8 cellular contexts compared by ENCODE assay signal in the genomic region with DNA sequence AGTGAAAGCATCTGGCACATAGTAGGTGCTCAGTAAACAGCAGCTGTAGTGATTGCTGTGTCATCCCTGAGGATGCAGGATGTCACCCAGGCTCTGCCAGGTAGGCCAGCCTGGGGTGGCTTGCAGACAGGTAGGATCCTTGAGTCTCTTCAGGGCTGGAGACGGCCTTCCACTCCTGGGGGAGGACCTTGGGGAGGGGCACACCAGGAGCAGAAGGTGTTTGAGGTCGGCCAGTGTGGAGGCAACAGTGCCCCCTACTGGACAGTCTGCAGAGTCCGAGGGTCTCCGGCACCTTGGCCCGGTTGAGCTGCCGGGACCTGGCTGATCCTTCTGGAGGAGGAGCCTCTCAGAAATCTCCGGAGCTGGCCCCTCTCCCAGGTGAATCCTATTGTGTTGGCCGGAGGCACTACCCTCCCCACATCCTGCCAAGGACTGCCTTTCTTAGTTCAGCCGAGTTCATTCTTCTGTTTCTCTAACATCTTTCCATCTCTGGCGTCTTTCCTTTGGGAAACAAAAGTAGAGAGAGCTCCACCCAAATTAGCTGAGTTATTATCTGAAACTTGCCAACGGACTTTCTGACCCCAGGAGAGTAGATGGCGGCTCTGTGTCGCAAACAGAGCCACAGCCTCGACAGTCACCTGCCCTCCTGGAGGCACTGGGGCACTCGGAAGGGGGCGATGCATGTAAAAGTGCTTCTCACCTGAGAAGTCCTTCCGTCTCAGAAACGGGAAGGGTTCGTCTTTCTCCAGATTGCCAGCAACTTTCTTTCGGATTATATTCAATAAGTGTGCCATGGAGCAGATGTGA. TPM values are rescaled to one million over a fixed set of nuclear protein-coding genes. Genes with fewer than 3 reads are reported as not detected.
DNase-seq lines count a peak whose midpoint lies in the region; ATAC-seq and TF ChIP-seq lines count a peak whose summit lies in the region.

No MANE protein-coding gene starts in this region.

- H3K4me1 ChIP-seq in MM.1S (ENCODE audit: low read length), result no peaks in the 10 kb centered on the region

- H3K4me2 ChIP-seq in MM.1S (ENCODE audit: low read depth, low read length), result no peak overlapping the region

- no peaks in the 10 kb centered on the region for H3K9me3 ChIP-seq in MM.1S (replicated peaks; ENCODE audit: insufficient read depth, low read length)

- peaks cover 57% of the 10 kb centered on the region for H3K27me3 Mint-ChIP-seq in activated naive CD8-positive, alpha-beta T cell treated with anti-CD3 and anti-CD28 coated beads for 36 hours

- no peaks in the 10 kb centered on the region for H3F3A ChIP-seq in MM.1S (ENCODE audit: insufficient read depth, low read length)

- no peak overlapping the region for H3K4me3 ChIP-seq in MM.1S (ENCODE audit: low read length)

- H3K4me1 Mint-ChIP-seq in activated naive CD8-positive, alpha-beta T cell treated with anti-CD3 and anti-CD28 coated beads for 36 hours, result peaks cover 4% of the 10 kb centered on the region

- peak; percentile 13 for DNase-seq in NCI-H1092 treated with DMSO at 0.1 percent for 48 hours (lab: John Stamatoyannopoulos, UW)
- DNase-seq in NCI-H1092 (lab: John Stamatoyannopoulos, UW), result no peak
- DNase-seq in MM.1S, result peak; percentile 7
- peak; percentile 40 for DNase-seq in activated naive CD8-positive, alpha-beta T cell treated with anti-CD3 and anti-CD28 coated beads for 36 hours
- DNase-seq in iPS DF 4.7 (ENCODE audit: extremely low read depth, low spot score), result peak; percentile 64
- peak; percentile 38 for DNase-seq in stimulated activated CD4-positive, alpha-beta T cell treated with anti-CD3 and anti-CD28 coated beads, Interleukin-1b, Interleukin-23, amount 100 ng/mL, for 48 hours
- DNase-seq in GDM1 (lab: John Stamatoyannopoulos, UW), result no peak

- TF ChIP-seq CTCF in MM.1S (IDR thresholded peaks at IDR 0.05; ENCODE audit: low read length), result peak; percentile 61

- no peaks in the 10 kb centered on the region for H3K27me3 ChIP-seq in MM.1S (replicated peaks; ENCODE audit: insufficient read depth, low read length)

- no peak overlapping the region for H3K9ac ChIP-seq in MM.1S (ENCODE audit: low read length)

- H3K4me3 Mint-ChIP-seq in activated naive CD8-positive, alpha-beta T cell treated with anti-CD3 and anti-CD28 coated beads for 36 hours, result no peak overlapping the region

- no peaks in the 10 kb centered on the region for H3K36me3 ChIP-seq in MM.1S (replicated peaks; ENCODE audit: insufficient read depth, low read length)

- no peak overlapping the region for H2AFZ ChIP-seq in MM.1S (ENCODE audit: low read length)

- no peaks in the 10 kb centered on the region for H3K79me2 ChIP-seq in MM.1S (ENCODE audit: low read length)

- H3K9me3 Mint-ChIP-seq in activated naive CD8-positive, alpha-beta T cell treated with anti-CD3 and anti-CD28 coated beads for 36 hours, result no peaks in the 10 kb centered on the region

- no peaks in the 10 kb centered on the region for H3K36me3 Mint-ChIP-seq in activated naive CD8-positive, alpha-beta T cell treated with anti-CD3 and anti-CD28 coated beads for 36 hours

- H3K27ac Mint-ChIP-seq in activated naive CD8-positive, alpha-beta T cell treated with anti-CD3 and anti-CD28 coated beads for 36 hours, result no peak overlapping the region

- no peaks in the 10 kb centered on the region for H3K9me2 ChIP-seq in MM.1S (replicated peaks; ENCODE audit: insufficient read depth, low read length)

- H3K27ac ChIP-seq in MM.1S (ENCODE audit: low read length), result no peak overlapping the region

- no peaks in the 10 kb centered on the region for H4K20me1 ChIP-seq in MM.1S (ENCODE audit: insufficient read depth, low read length)

- ATAC-seq in HG03175 (IDR thresholded peaks at IDR 0.05; ENCODE audit: unreplicated experiment), result no peak

RNA-seq across cellular contexts. Expression of a gene that starts 41.9 kb away (rescaled TPM):
- under 1 TPM; 0.66 to 0.91 TPM for total RNA-seq in activated naive CD8-positive, alpha-beta T cell treated with anti-CD3 and anti-CD28 coated beads for 36 hours

Comparison
In these comparisons a context has a peak if more than half of its experiments do, and no peak if none do; other contexts are left out.
1. DNase-seq: peak in NCI-H1092 treated with DMSO at 0.1 percent for 48 hours (single experiment), MM.1S (single experiment), activated naive CD8-positive, alpha-beta T cell treated with anti-CD3 and anti-CD28 coated beads for 36 hours (single experiment), iPS DF 4.7 (single experiment) and stimulated activated CD4-positive, alpha-beta T cell treated with anti-CD3 and anti-CD28 coated beads, Interleukin-1b, Interleukin-23, amount 100 ng/mL, for 48 hours (single experiment); none in NCI-H1092 (single experiment) and GDM1 (single experiment).